ENCODE assay signal across 1 cellular context in the genomic region with DNA sequence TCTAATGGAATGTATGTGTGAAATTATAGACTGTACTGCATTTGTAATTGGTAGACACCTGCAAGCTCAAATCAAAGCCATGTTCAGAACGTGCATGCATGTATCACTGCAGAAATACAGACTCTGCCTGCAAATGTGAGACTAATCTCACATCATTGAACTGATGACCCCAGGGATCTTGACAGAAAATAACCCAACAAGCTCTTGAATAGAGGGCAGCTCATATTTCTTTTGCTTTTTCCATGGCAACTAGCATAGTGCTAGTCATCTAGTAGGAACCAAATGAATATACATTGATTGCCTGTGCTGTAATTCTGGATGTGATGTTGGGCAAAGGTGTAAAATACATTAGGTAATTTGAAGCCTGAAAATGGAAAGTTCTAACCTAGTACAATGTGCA.
TF ChIP-seq lines count a peak whose summit lies in the region.

No MANE protein-coding gene starts in this region.

TF ChIP-seq in H1, 55 proteins besides CTCF, POLR2A, EP300 and RAD21:
- TF ChIP-seq KDM5A (IDR thresholded peaks at IDR 0.05; ENCODE audit: low read length) (no peak), BRCA1 (IDR thresholded peaks at IDR 0.05; ENCODE audit: low read depth, low read length) (no peak)
